28 cellular contexts compared by ENCODE assay signal in genomic region chr7:99876933-99877332, GRCh38. TPM values are rescaled to one million over a fixed set of nuclear protein-coding genes. Genes with fewer than 3 reads are reported as not detected.
"Had no signal": no experiment of that assay in that cellular context is flagged by ENCODE, and none has a peak within 500 bp of the region (broad histone marks: within the 10 kb centered on the region; RNA-seq: fewer than 3 reads in every experiment).

Gene OR2AE1 (minus strand): TSS chr7:99877033. CDS start chr7:99877033, 0 bp downstream.

- H3K9me3 ChIP-seq: colonic mucosa, esophagus squamous epithelium, gastrocnemius medialis, heart right ventricle, left lung, lower lobe of right lung had no signal

- H3K36me3 ChIP-seq: colonic mucosa, esophagus squamous epithelium, gastrocnemius medialis, left lung, lower lobe of right lung had no signal

- H3K4me3 ChIP-seq: colonic mucosa, esophagus squamous epithelium, gastrocnemius medialis, heart right ventricle, left lung, lower lobe of right lung had no signal

- H3K27ac ChIP-seq: colonic mucosa, epithelial cell of prostate, esophagus squamous epithelium, gastrocnemius medialis, heart right ventricle, left lung, lower lobe of right lung had no signal

- DNase-seq: colonic mucosa; cortex of kidney; effector CD8-positive, alpha-beta T cell; effector memory CD8-positive, alpha-beta T cell; endodermal cell; esophagus squamous epithelium; foreskin fibroblast; foreskin melanocyte; gastrocnemius medialis; glutamatergic neuron; head of caudate nucleus; heart right ventricle; hippocampal formation; left cardiac atrium; left lung; left ventricle myocardium superior; lower lobe of right lung; mesenchymal stem cell; midbrain had no signal

- H3K27me3 ChIP-seq: colonic mucosa, esophagus squamous epithelium, gastrocnemius medialis, heart right ventricle, left lung had no signal

- H3K4me1 ChIP-seq: colonic mucosa, esophagus squamous epithelium, gastrocnemius medialis, heart right ventricle, left lung, lower lobe of right lung had no signal

RNA-seq across cellular contexts. Expression of gene OR2AE1, which starts in this region (rescaled TPM):
- total RNA-seq: chondrocyte, colonic mucosa, dermis microvascular lymphatic vessel endothelial cell, endodermal cell, gastrocnemius medialis, glomerular endothelial cell, heart right ventricle, kidney epithelial cell, left ventricle myocardium superior, lung microvascular endothelial cell, mononuclear cell, mucosa of gallbladder had no signal
- polyA plus RNA-seq: heart right ventricle, keratinocyte had no signal
